Comparison of ENCODE assay signal across 2 cellular contexts in genomic region chr2:120740375-120740764, GRCh38.
TF ChIP-seq lines count a peak whose summit lies in the region.

No MANE protein-coding gene starts in this region.

TF ChIP-seq in GM23338, 12 proteins besides CTCF, POLR2A, EP300 and RAD21:
- TF ChIP-seq CREB1 (CRISPR knock-in tag; IDR thresholded peaks at IDR 0.05; ENCODE audit: low read depth) (no peak), POLR2AphosphoS5 (IDR thresholded peaks at IDR 0.05; ENCODE audit: low read depth) (peak; percentile 36), REST (IDR thresholded peaks at IDR 0.05; ENCODE audit: unreplicated experiment) (no peak), EZH2 (IDR thresholded peaks at IDR 0.05; ENCODE audit: low read depth, unreplicated experiment) (no peak), ZNF114 (CRISPR knock-in tag; IDR thresholded peaks at IDR 0.05) (no peak)

TF ChIP-seq in IMR-90, 13 proteins besides CTCF, POLR2A, EP300 and RAD21:
- no peak for TF ChIP-seq NFE2L2 (IDR thresholded peaks at IDR 0.05; ENCODE audit: low read depth, low read length)
- no peak for TF ChIP-seq BHLHE40 (IDR thresholded peaks at IDR 0.05; ENCODE audit: low read depth, low read length)
- TF ChIP-seq ELK1 (IDR thresholded peaks at IDR 0.05; ENCODE audit: borderline replicate concordance, low read depth, low read length): no peak
- no peak for TF ChIP-seq MAFK (IDR thresholded peaks at IDR 0.05; ENCODE audit: low read depth, low read length)
- TF ChIP-seq MAZ (IDR thresholded peaks at IDR 0.05; ENCODE audit: borderline replicate concordance, low read depth, low read length): no peak
- TF ChIP-seq USF2 (IDR thresholded peaks at IDR 0.05; ENCODE audit: low read depth, low read length): no peak
- no peak for TF ChIP-seq RCOR1 (IDR thresholded peaks at IDR 0.05; ENCODE audit: insufficient replicate concordance, low read length)
- no peak for TF ChIP-seq CEBPB (IDR thresholded peaks at IDR 0.05; ENCODE audit: low read depth, low read length)
